4 cellular contexts compared by ENCODE assay signal in genomic region chr5:34611829-34612415, GRCh38.
TF ChIP-seq lines count a peak whose summit lies in the region.

No MANE protein-coding gene starts in this region.

TF ChIP-seq in HCT116, 20 proteins besides CTCF, POLR2A, EP300 and RAD21 (continues in another document):
- no peak for TF ChIP-seq ATF3 (IDR thresholded peaks at IDR 0.05)
- no peak for TF ChIP-seq ELF1 (IDR thresholded peaks at IDR 0.05; ENCODE audit: borderline replicate concordance, low read depth)
- no peak for TF ChIP-seq REST (IDR thresholded peaks at IDR 0.05; ENCODE audit: low read depth)
- TF ChIP-seq FOSL1 (IDR thresholded peaks at IDR 0.05; ENCODE audit: low read depth): no peak
- TF ChIP-seq ZBTB33 (IDR thresholded peaks at IDR 0.05; ENCODE audit: extremely low read depth, insufficient replicate concordance, low read length): no peak
- no peak for TF ChIP-seq SP1 (IDR thresholded peaks at IDR 0.05; ENCODE audit: low read depth)
- TF ChIP-seq EGR1 (IDR thresholded peaks at IDR 0.05; ENCODE audit: low read depth): no peak
- no peak for TF ChIP-seq ZFX (IDR thresholded peaks at IDR 0.05)

TF ChIP-seq in WTC11, 78 proteins besides CTCF, POLR2A, EP300 and RAD21 (continues in another document):
- TF ChIP-seq USF2 (CRISPR knock-in tag; IDR thresholded peaks at IDR 0.05) (no peak), FOXP4 (CRISPR knock-in tag; IDR thresholded peaks at IDR 0.05) (no peak), E2F4 (CRISPR knock-in tag; IDR thresholded peaks at IDR 0.05; ENCODE audit: borderline replicate concordance, low read depth) (no peak), CREM (CRISPR knock-in tag; IDR thresholded peaks at IDR 0.05) (no peak), ZBTB21 (CRISPR knock-in tag; IDR thresholded peaks at IDR 0.05; ENCODE audit: borderline replicate concordance) (no peak), SOX15 (CRISPR knock-in tag; IDR thresholded peaks at IDR 0.05) (no peak), PRRX2 (CRISPR knock-in tag; IDR thresholded peaks at IDR 0.05) (no peak), MAX (CRISPR knock-in tag; IDR thresholded peaks at IDR 0.05) (no peak), NR1H2 (CRISPR knock-in tag; IDR thresholded peaks at IDR 0.05) (no peak), ZBTB43 (CRISPR knock-in tag; IDR thresholded peaks at IDR 0.05) (no peak), ATF3 (CRISPR knock-in tag; conservative IDR thresholded peaks at IDR 0.05) (no peak), NFE2L1 (CRISPR knock-in tag; IDR thresholded peaks at IDR 0.05) (no peak)

TF ChIP-seq in H1, 55 proteins besides CTCF, POLR2A, EP300 and RAD21 (continues in another document):
- TF ChIP-seq KDM5A (IDR thresholded peaks at IDR 0.05; ENCODE audit: low read length) (no peak), BACH1 (IDR thresholded peaks at IDR 0.05; ENCODE audit: low read length) (no peak), TAF1 (IDR thresholded peaks at IDR 0.05; ENCODE audit: low read depth, low read length) (no peak), E2F6 (IDR thresholded peaks at IDR 0.05) (no peak), RBBP5 (IDR thresholded peaks at IDR 0.05; ENCODE audit: borderline replicate concordance, low read depth, low read length) (no peak), RXRA (IDR thresholded peaks at IDR 0.05; ENCODE audit: insufficient read depth, low read depth, low read length) (no peak), NANOG (IDR thresholded peaks at IDR 0.05; ENCODE audit: insufficient read depth, low read depth, low read length, poor library complexity, severe bottlenecking) (no peak), JUND (IDR thresholded peaks at IDR 0.05; ENCODE audit: low read length) (no peak), CBX5 (IDR thresholded peaks at IDR 0.05; ENCODE audit: low read depth, low read length) (no peak), ATF3 (IDR thresholded peaks at IDR 0.05; ENCODE audit: insufficient read depth, low read depth, low read length) (no peak), NRF1 (IDR thresholded peaks at IDR 0.05; ENCODE audit: low read depth, low read length) (no peak), MAX (IDR thresholded peaks at IDR 0.05) (no peak), YY1 (IDR thresholded peaks at IDR 0.05; ENCODE audit: low read depth, low read length) (no peak), BCL11A (IDR thresholded peaks at IDR 0.05; ENCODE audit: low read depth in 2 of 2, low read length in 2 of 2) (no peak), CEBPB (IDR thresholded peaks at IDR 0.05; ENCODE audit: low read depth, low read length) (no peak), ASH2L (IDR thresholded peaks at IDR 0.05; ENCODE audit: low read length) (no peak), POU5F1 (IDR thresholded peaks at IDR 0.05; ENCODE audit: low read depth, low read length) (no peak)

TF ChIP-seq in neural cell, 6 proteins besides CTCF, POLR2A, EP300 and RAD21:
- no peak for TF ChIP-seq TAF1 (IDR thresholded peaks at IDR 0.05; ENCODE audit: low read depth)
- TF ChIP-seq POLR2AphosphoS5 (IDR thresholded peaks at IDR 0.05): no peak
- TF ChIP-seq EZH2 (IDR thresholded peaks at IDR 0.05; ENCODE audit: borderline replicate concordance, insufficient read depth, low read length, poor library complexity, severe bottlenecking): no peak
- no peak for TF ChIP-seq MXI1 (conservative IDR thresholded peaks at IDR 0.05; ENCODE audit: poor library complexity, severe bottlenecking)
- TF ChIP-seq REST (IDR thresholded peaks at IDR 0.05; ENCODE audit: borderline replicate concordance): no peak
- no peak for TF ChIP-seq SMC3 (conservative IDR thresholded peaks at IDR 0.05; ENCODE audit: poor library complexity)
TF ChIP-seq in neural cell: peak in this region for 0.
